ENCODE assay signal across 8 cellular contexts in the genomic region with DNA sequence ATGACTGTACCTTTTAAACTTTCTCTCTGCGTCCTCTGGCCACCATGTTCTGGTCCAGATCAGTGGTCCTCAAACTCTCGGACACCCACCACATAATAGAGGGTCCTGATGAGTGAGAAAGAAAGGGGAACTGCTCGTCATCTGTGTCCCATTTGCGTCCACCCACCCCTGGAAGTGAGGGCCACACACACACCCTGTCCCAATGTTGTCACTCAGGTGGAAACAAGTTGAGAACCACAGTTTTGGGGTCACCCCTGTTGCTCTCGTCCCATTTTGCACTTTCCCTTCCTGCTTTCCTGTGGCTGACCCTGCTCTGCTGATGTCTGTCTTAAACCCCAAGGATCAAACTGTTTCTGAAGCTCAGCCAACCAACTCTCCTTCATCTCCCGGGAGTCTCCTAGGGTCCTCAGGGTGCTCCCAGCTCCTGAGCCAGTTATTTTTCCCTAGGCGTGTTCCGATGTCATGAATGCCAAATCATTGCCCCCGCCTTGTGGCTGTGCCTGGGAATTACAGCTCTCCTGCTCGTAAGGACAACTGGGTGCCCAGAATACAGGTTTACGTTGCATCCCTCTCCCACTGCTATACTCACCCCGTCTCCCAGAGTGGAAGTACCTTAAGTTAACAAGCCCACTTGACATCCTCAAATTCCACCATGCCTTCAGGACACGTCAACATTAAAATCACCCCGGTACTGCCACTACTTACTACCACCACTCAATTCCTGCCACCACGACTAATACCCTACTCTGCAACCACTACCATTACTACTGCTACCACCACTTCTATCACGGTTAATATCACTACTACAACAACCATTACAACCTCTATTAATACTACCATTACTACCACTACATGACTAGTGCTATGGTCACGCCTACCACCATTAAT. TPM values are rescaled to one million over a fixed set of nuclear protein-coding genes. Genes with fewer than 3 reads are reported as not detected.
A peak's percentile ranks its signal among the peaks of the same experiment; 100 is the strongest.
DNase-seq lines count a peak whose midpoint lies in the region; ATAC-seq, FAIRE-seq and TF ChIP-seq lines count a peak whose summit lies in the region.

No MANE protein-coding gene starts in this region.

- H3K36me3 ChIP-seq in KMS-11 (ENCODE audit: insufficient read depth) (no peaks in the 10 kb centered on the region), bronchial epithelial cell (ENCODE audit: control insufficient read depth, insufficient read depth, low read length) (no peaks in the 10 kb centered on the region), liver (ENCODE audit: control insufficient read depth in 4 of 4, insufficient read depth in 3 of 4, low read depth in 1 of 4, low read length in 3 of 4) (no peaks in the 10 kb centered on the region)

- no peaks in the 10 kb centered on the region for H3K4me1 Mint-ChIP-seq in type B pancreatic cell (ENCODE audit: unreplicated experiment)

- no peaks in the 10 kb centered on the region; the same call in 1 of the 2 replicates for H3K27me3 ChIP-seq in KMS-11 (ENCODE audit: insufficient read depth, low read depth)
- H3K27me3 ChIP-seq in bronchial epithelial cell (ENCODE audit: control insufficient read depth, insufficient read depth, low read length): no peaks in the 10 kb centered on the region
- no peaks in the 10 kb centered on the region for H3K27me3 ChIP-seq in liver (ENCODE audit: control insufficient read depth in 4 of 4, insufficient read depth in 4 of 4, low read length in 3 of 4)

- TF ChIP-seq CTCF in KMS-11 (conservative IDR thresholded peaks at IDR 0.05; ENCODE audit: low read depth, low read length) (peak; percentile 73), RWPE1 (conservative IDR thresholded peaks at IDR 0.05; ENCODE audit: low read depth) (peak; percentile 66), bronchial epithelial cell (IDR thresholded peaks at IDR 0.05; ENCODE audit: insufficient read depth, low read length, severe bottlenecking) (peak; percentile 91), liver (IDR thresholded peaks at IDR 0.05; ENCODE audit: low read depth, low read length, missing input control) (peak; percentile 94), type B pancreatic cell (conservative IDR thresholded peaks at IDR 0.05) (peak; percentile 77)

- H3K4me3 ChIP-seq in KMS-11 (IDR thresholded peaks at IDR 0.05; ENCODE audit: insufficient read depth, low read depth, low read length) (no peak overlapping the region), bronchial epithelial cell (ENCODE audit: low read depth, low read length) (no peak overlapping the region), liver (ENCODE audit: low read depth in 1 of 3, low read length in 3 of 3) (no peak overlapping the region)

- no peaks in the 10 kb centered on the region for H4K20me1 ChIP-seq in KMS-11 (ENCODE audit: insufficient read depth)

- no peak for ATAC-seq in GM19452 (IDR thresholded peaks at IDR 0.05; ENCODE audit: unreplicated experiment)
- ATAC-seq in HG03135 (IDR thresholded peaks at IDR 0.05; ENCODE audit: unreplicated experiment): no peak

- H3K79me2 ChIP-seq in KMS-11 (ENCODE audit: insufficient read depth, low read depth): no peaks in the 10 kb centered on the region

- no peak overlapping the region for H3K4me2 ChIP-seq in KMS-11

- no peaks in the 10 kb centered on the region for H3K36me3 Mint-ChIP-seq in type B pancreatic cell

- 46% methylated on average over 17 of the region's 17 CpGs for WGBS in liver

- H3K4me1 ChIP-seq in KMS-11 (ENCODE audit: low read depth, poor library complexity, severe bottlenecking) (peaks cover 29% of the 10 kb centered on the region), liver (ENCODE audit: control insufficient read depth in 4 of 4, insufficient read depth in 4 of 4, low read length in 3 of 4) (no peaks in the 10 kb centered on the region)

- peaks cover 5% of the 10 kb centered on the region for H3K9me3 Mint-ChIP-seq in type B pancreatic cell

- peak; percentile 95 to 96 for TF ChIP-seq RAD21 in liver (IDR thresholded peaks at IDR 0.05)

- H3K9me3 ChIP-seq in liver (ENCODE audit: control insufficient read depth in 4 of 4, low read length in 3 of 4): no peaks in the 10 kb centered on the region

- no peak overlapping the region for H3K4me3 Mint-ChIP-seq in type B pancreatic cell

- no peak overlapping the region for H2AFZ ChIP-seq in KMS-11 (ENCODE audit: low read depth)

- H3K27ac ChIP-seq in KMS-11 (no peak overlapping the region), RWPE1 (no peak overlapping the region), liver (ENCODE audit: low read depth in 1 of 2, low read length in 2 of 2) (no peak overlapping the region)

- no peak for FAIRE-seq in bronchial epithelial cell (lab: Jason Lieb, UNC)

- DNase-seq in DMS53 treated with DMSO at 0.1 percent for 48 hours (lab: John Stamatoyannopoulos, UW; ENCODE audit: unreplicated experiment): peak; percentile 17
- peak; percentile 55 for DNase-seq in RWPE1 (ENCODE audit: low spot score)
- peak; percentile 59 for DNase-seq in bronchial epithelial cell (ENCODE audit: low read depth)
- DNase-seq in type B pancreatic cell (ENCODE audit: extremely low spot score, unreplicated experiment): no peak

- CTCF ChIA-PET in RWPE1 (lab: Yijun Ruan, JAX): interaction anchor here (0.6 to 2.5 kb wide), 13 partner anchors 11 to 620 kb away, joined by 3 to 27 read pairs (median 3); no protein-coding TSS in a partner anchor

- POLR2A ChIA-PET in RWPE1 (lab: Yijun Ruan, JAX; ENCODE audit: low non-redundant PET): no interaction called here

- peaks cover 15% of the 10 kb centered on the region for H3K27me3 Mint-ChIP-seq in type B pancreatic cell

- H3K27ac Mint-ChIP-seq in type B pancreatic cell: no peak overlapping the region

- H3K9ac ChIP-seq in KMS-11 (no peak overlapping the region), liver (ENCODE audit: low read depth in 1 of 2, low read length in 2 of 2) (no peak overlapping the region)

TF ChIP-seq in liver, 16 proteins besides CTCF, POLR2A, EP300 and RAD21:
- TF ChIP-seq FOXA2 (IDR thresholded peaks at IDR 0.05) (no peak), RXRA (IDR thresholded peaks at IDR 0.05) (no peak)

RNA-seq across cellular contexts. Expression of a gene that starts 26.0 kb away (rescaled TPM):
- not detected in 2 replicates for total RNA-seq in bronchial epithelial cell
- 1 to 10 TPM; 1.6 to 3.8 TPM for total RNA-seq in liver
- 1 to 10 TPM; 5.2 to 5.7 TPM for polyA plus RNA-seq in liver
- 10.6 and 19.0 TPM in 2 replicates for total RNA-seq in type B pancreatic cell (ENCODE audit: low replicate concordance)
